18 cellular contexts compared by ENCODE assay signal in genomic region chr6:87826376-87826775, GRCh38.
DNase-seq lines count a peak whose midpoint lies in the region; ATAC-seq and TF ChIP-seq lines count a peak whose summit lies in the region.
"Had no signal": no experiment of that assay in that cellular context is flagged by ENCODE, and none has a peak within 500 bp of the region (broad histone marks: within the 10 kb centered on the region; RNA-seq: fewer than 3 reads in every experiment).

No MANE protein-coding gene starts in this region.

- TF ChIP-seq POLR2A in IMR-90 (IDR thresholded peaks at IDR 0.05; ENCODE audit: low read depth, low read length): no peak

- no peak overlapping the region for H3K56ac ChIP-seq in IMR-90 (ENCODE audit: extremely low read depth, insufficient read depth, low read length)

- no peak for DNase-seq in CD4-positive, alpha-beta T cell
- DNase-seq in IMR-90 (peak; percentile 16), naive B cell (no peak), GM19240 (ENCODE audit: insufficient read length, low spot score) (no peak)
- DNase-seq: Caco-2, DMS153, GOT3, KG1, NCI-H1417 treated with DMSO at 0.1 percent for 48 hours, NCI-H2081, NCI-H510A, Peyer's patch, Right ventricle myocardium superior, SK-N-SH had no signal

- no peaks in the 10 kb centered on the region for H3K27me3 Mint-ChIP-seq in CD4-positive, alpha-beta T cell
- no peaks in the 10 kb centered on the region for H3K27me3 Mint-ChIP-seq in dendritic cell treated with granulocyte-macrophage colony-stimulating factor and Interleukin-4, amounts not matched to agents 40 ng/mL and 50 ng/mL, for 4 days
- no peaks in the 10 kb centered on the region for H3K27me3 Mint-ChIP-seq in naive B cell

- no peaks in the 10 kb centered on the region for H3K27me3 ChIP-seq in CD4-positive, alpha-beta T cell (ENCODE audit: control insufficient read depth, insufficient read depth, low read length)
- no peaks in the 10 kb centered on the region; the same call in 1 of the 2 replicates for H3K27me3 ChIP-seq in IMR-90 (ENCODE audit: control insufficient read depth, insufficient read depth, low read length)
- H3K27me3 ChIP-seq: Peyer's patch had no signal

- H4K8ac ChIP-seq in IMR-90 (ENCODE audit: low read depth in 2 of 2, low read length in 2 of 2): no peak overlapping the region

- H3K4me2 ChIP-seq in IMR-90 (ENCODE audit: low read depth, low read length): no peak overlapping the region
- H3K4me2 ChIP-seq: SK-N-SH had no signal

- H3K4me1 ChIP-seq in IMR-90 (ENCODE audit: control insufficient read depth, insufficient read depth, low read length): no peaks in the 10 kb centered on the region

- H3K36me3 ChIP-seq in IMR-90 (ENCODE audit: control insufficient read depth, insufficient read depth, low read length): no peaks in the 10 kb centered on the region
- H3K36me3 ChIP-seq: Peyer's patch had no signal

- no peak overlapping the region for H4K5ac ChIP-seq in IMR-90 (ENCODE audit: low read depth, low read length)

- no peak for TF ChIP-seq CTCF in CD4-positive, alpha-beta T cell (IDR thresholded peaks at IDR 0.05)
- no peak for TF ChIP-seq CTCF in IMR-90 (conservative IDR thresholded peaks at IDR 0.05; ENCODE audit: low read depth, low read length)

- no peaks in the 10 kb centered on the region for H3K79me1 ChIP-seq in IMR-90 (ENCODE audit: low read depth in 1 of 2, low read length in 2 of 2)

- no peak overlapping the region for H3K4me3 Mint-ChIP-seq in CD4-positive, alpha-beta T cell
- no peak overlapping the region for H3K4me3 Mint-ChIP-seq in dendritic cell treated with granulocyte-macrophage colony-stimulating factor and Interleukin-4, amounts not matched to agents 40 ng/mL and 50 ng/mL, for 4 days
- peak overlapping the region in 3 of 8 donors; percentile 5 to 56 (median 35) for H3K4me3 Mint-ChIP-seq in naive B cell

- dilution Hi-C loops in IMR-90 (cut with HindIII; ENCODE audit: low sequenced_read_pairs, unreplicated experiment): no loop called here

- no peak overlapping the region for H2BK120ac ChIP-seq in IMR-90 (ENCODE audit: low read depth, low read length)

- no peak overlapping the region for H4K91ac ChIP-seq in IMR-90 (ENCODE audit: insufficient read depth, low read depth, low read length)

- no peaks in the 10 kb centered on the region for H3K9me3 ChIP-seq in CD4-positive, alpha-beta T cell (ENCODE audit: control insufficient read depth, low read length)
- no peaks in the 10 kb centered on the region for H3K9me3 ChIP-seq in IMR-90 (ENCODE audit: control insufficient read depth, insufficient read depth, low read length)
- H3K9me3 ChIP-seq: Caco-2, Peyer's patch, SK-N-SH had no signal

- H3K4ac ChIP-seq in IMR-90 (ENCODE audit: low read depth, low read length): no peak overlapping the region

- no peaks in the 10 kb centered on the region for H3K9me1 ChIP-seq in IMR-90 (ENCODE audit: insufficient read depth, low read length)

- no peak overlapping the region for H3K9ac ChIP-seq in IMR-90 (ENCODE audit: low read depth, low read length)
- H3K9ac ChIP-seq: SK-N-SH had no signal

- no peak overlapping the region for H3K4me3 ChIP-seq in IMR-90 (ENCODE audit: insufficient read depth, low read depth, low read length)
- H3K4me3 ChIP-seq: Peyer's patch had no signal

- H2BK15ac ChIP-seq in IMR-90 (ENCODE audit: low read depth, low read length): no peak overlapping the region

- H2BK5ac ChIP-seq in IMR-90 (ENCODE audit: low read depth, low read length, poor library complexity, severe bottlenecking): no peak overlapping the region

- no peak overlapping the region for H2AK5ac ChIP-seq in IMR-90 (ENCODE audit: low read depth, low read length)

- no peak for TF ChIP-seq RAD21 in IMR-90 (IDR thresholded peaks at IDR 0.05; ENCODE audit: low read length)

- no peak overlapping the region for H3K23ac ChIP-seq in IMR-90 (ENCODE audit: low read depth, low read length)

- no peak for ATAC-seq in CD4-positive, alpha-beta T cell (ENCODE audit: poor library complexity)
- peak; percentile 34 for ATAC-seq in IMR-90 (ENCODE audit: low read depth)
- ATAC-seq in naive B cell (ENCODE audit: low read depth in 2 of 2): no peak
- no peak for ATAC-seq in GM18502 (IDR thresholded peaks at IDR 0.05; ENCODE audit: poor library complexity, unreplicated experiment)
- no peak for ATAC-seq in SK-N-SH treated with all-trans-retinoic acid at 6 μM for 48 hours

- intact Hi-C loops in CD4-positive, alpha-beta T cell (cut with DNase I, micrococcal nuclease): no loop called here
- intact Hi-C loops in IMR-90 (cut with micrococcal nuclease): no loop called here
- intact Hi-C loops in dendritic cell treated with granulocyte-macrophage colony-stimulating factor and Interleukin-4, amounts not matched to agents 40 ng/mL and 50 ng/mL, for 4 days (cut with micrococcal nuclease): no loop called here

- H3K27ac Mint-ChIP-seq in CD4-positive, alpha-beta T cell: peak overlapping the region; percentile 21
- H3K27ac Mint-ChIP-seq in dendritic cell treated with granulocyte-macrophage colony-stimulating factor and Interleukin-4, amounts not matched to agents 40 ng/mL and 50 ng/mL, for 4 days: peak overlapping the region; percentile 79
- peak overlapping the region in 5 of 6 donors; percentile 39 to 97 (median 88) for H3K27ac Mint-ChIP-seq in naive B cell

- no peaks in the 10 kb centered on the region for H4K20me1 ChIP-seq in IMR-90 (ENCODE audit: insufficient read depth, low read length)

- H2BK20ac ChIP-seq in IMR-90 (ENCODE audit: low read depth, low read length): no peak overlapping the region

- peaks cover 18% of the 10 kb centered on the region for H3K4me1 Mint-ChIP-seq in CD4-positive, alpha-beta T cell (ENCODE audit: low read depth)
- H3K4me1 Mint-ChIP-seq in dendritic cell treated with granulocyte-macrophage colony-stimulating factor and Interleukin-4, amounts not matched to agents 40 ng/mL and 50 ng/mL, for 4 days (ENCODE audit: low read depth): peaks cover 45% of the 10 kb centered on the region
- peaks cover 24 to 35% (median 32%) of the 10 kb centered on the region in 3 donors for H3K4me1 Mint-ChIP-seq in naive B cell

- H3K27ac ChIP-seq in CD4-positive, alpha-beta T cell (ENCODE audit: low read depth, low read length): no peak overlapping the region
- H3K27ac ChIP-seq in IMR-90 (ENCODE audit: insufficient read depth, low read length): no peak overlapping the region
- H3K27ac ChIP-seq: C4-2B had no signal

- H3K36me3 Mint-ChIP-seq in CD4-positive, alpha-beta T cell (ENCODE audit: low read depth): no peaks in the 10 kb centered on the region
- H3K36me3 Mint-ChIP-seq in dendritic cell treated with granulocyte-macrophage colony-stimulating factor and Interleukin-4, amounts not matched to agents 40 ng/mL and 50 ng/mL, for 4 days (ENCODE audit: low read depth): no peaks in the 10 kb centered on the region
- H3K36me3 Mint-ChIP-seq in naive B cell: no peaks in the 10 kb centered on the region

- H2AK9ac ChIP-seq in IMR-90 (replicated peaks; ENCODE audit: low read depth, low read length, poor library complexity): no peak overlapping the region

- no peak overlapping the region for H3K18ac ChIP-seq in IMR-90 (ENCODE audit: low read depth, low read length)

- BruUV-seq in IMR-90 (replicated peaks; lab: Mats Ljungman, UMichigan): no TSS peak

- no peak overlapping the region for H3K14ac ChIP-seq in IMR-90 (replicated peaks; ENCODE audit: low read depth, low read length)

- CTCF ChIA-PET in CD4-positive, alpha-beta T cell (lab: Charles Lee): no interaction called here
- CTCF ChIA-PET in IMR-90 (lab: Yijun Ruan, JAX): interaction anchor here (0.6 to 1.0 kb wide), 2 partner anchors 9 kb away, joined by 3 read pairs; no protein-coding TSS in a partner anchor

- in situ Hi-C loops in IMR-90 (cut with MboI; ENCODE audit: low sequenced_read_pairs): no loop called here

- POLR2A ChIA-PET in CD4-positive, alpha-beta T cell (lab: Charles Lee): no interaction called here
- POLR2A ChIA-PET in IMR-90 (lab: Charles Lee; ENCODE audit: unreplicated experiment): no interaction called here

- no peaks in the 10 kb centered on the region for H3K9me3 Mint-ChIP-seq in CD4-positive, alpha-beta T cell
- peaks cover 15% of the 10 kb centered on the region for H3K9me3 Mint-ChIP-seq in dendritic cell treated with granulocyte-macrophage colony-stimulating factor and Interleukin-4, amounts not matched to agents 40 ng/mL and 50 ng/mL, for 4 days
- H3K9me3 Mint-ChIP-seq in naive B cell: no peaks in the 10 kb centered on the region

- H2AFZ ChIP-seq in IMR-90 (replicated peaks; ENCODE audit: low read length, poor library complexity): no peak overlapping the region

TF ChIP-seq in IMR-90, 13 proteins besides CTCF, POLR2A, EP300 and RAD21:
- TF ChIP-seq SMC3 (IDR thresholded peaks at IDR 0.05; ENCODE audit: low read depth, low read length): no peak
- no peak for TF ChIP-seq CHD1 (IDR thresholded peaks at IDR 0.05; ENCODE audit: low read depth, low read length)
- no peak for TF ChIP-seq FOS (IDR thresholded peaks at IDR 0.05; ENCODE audit: low read depth, low read length)
- no peak for TF ChIP-seq MAZ (IDR thresholded peaks at IDR 0.05; ENCODE audit: borderline replicate concordance, low read depth, low read length)
- no peak for TF ChIP-seq MXI1 (IDR thresholded peaks at IDR 0.05; ENCODE audit: borderline replicate concordance, low read depth, low read length)
TF ChIP-seq in IMR-90: peak in this region for 0.

TF ChIP-seq in SK-N-SH treated with all-trans-retinoic acid at 6 μM for 48 hours, 23 proteins besides CTCF, POLR2A, EP300 and RAD21 (continues in another document):
- no peak for TF ChIP-seq ZNF8 (CRISPR knock-in tag; IDR thresholded peaks at IDR 0.05)
- no peak for TF ChIP-seq ZNF565 (CRISPR knock-in tag; conservative IDR thresholded peaks at IDR 0.05; ENCODE audit: low read depth)
- TF ChIP-seq TSHZ2 (CRISPR knock-in tag; IDR thresholded peaks at IDR 0.05): no peak

Comparison
In these comparisons a context has a peak if more than half of its experiments do, and no peak if none do; other contexts are left out.
1. H3K27ac Mint-ChIP-seq: peak in every context shown above with its lines; median percentile 88 in naive B cell; 79 in dendritic cell treated with granulocyte-macrophage colony-stimulating factor and Interleukin-4, amounts not matched to agents 40 ng/mL and 50 ng/mL, for 4 days; 21 in CD4-positive, alpha-beta T cell.